ENCODE assay signal across 34 cellular contexts in the genomic region with DNA sequence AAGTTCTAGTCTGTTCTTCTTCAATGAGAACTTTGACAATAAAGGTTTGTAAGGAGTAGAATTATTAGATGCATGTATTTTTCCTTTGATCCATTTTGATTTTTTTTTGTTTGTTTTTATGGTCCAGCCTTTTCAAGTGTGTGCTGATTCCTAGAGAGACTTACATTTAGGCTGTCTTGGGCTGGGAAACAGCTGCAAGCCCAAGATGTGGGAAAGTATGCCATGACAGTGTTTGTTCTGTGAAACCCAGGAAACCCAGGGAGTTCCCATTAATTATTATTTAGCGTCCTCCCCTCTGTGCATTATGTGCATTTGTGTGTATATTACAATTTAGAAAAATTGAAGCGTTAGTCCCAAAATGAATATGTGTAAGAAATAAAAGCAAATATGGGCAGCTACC.
"Had no signal": no experiment of that assay in that cellular context is flagged by ENCODE, and none has a peak within 500 bp of the region (broad histone marks: within the 10 kb centered on the region; RNA-seq: fewer than 3 reads in every experiment).

No MANE protein-coding gene starts in this region.

- DNase-seq: Karpas-422, Kasumi-1, MG63, MM.1S, MV-4-11, NCI-H1048, NCI-H1092, NCI-H1092 treated with DMSO at 0.1 percent for 48 hours, NCI-H1105, NCI-H1105 treated with DMSO at 0.1 percent for 48 hours, NCI-H1417 treated with DMSO at 0.1 percent for 48 hours, NCI-H1436, NCI-H1436 treated with DMSO at 0.1 percent for 48 hours, NCI-H146, NCI-H1694, NCI-H1694 treated with DMSO at 0.1 percent for 48 hours, NCI-H187, NCI-H187 treated with DMSO at 0.1 percent for 48 hours, NCI-H1930, NCI-H2029, NCI-H2029 treated with DMSO at 0.1 percent for 48 hours, NCI-H2081, NCI-H2081 treated with DMSO at 0.1 percent for 48 hours, NCI-H2107, NCI-H2171, NCI-H2171 treated with DMSO at 0.1 percent for 48 hours, NCI-H2227 treated with DMSO at 0.1 percent for 48 hours, NCI-H226, NCI-H345, NCI-H446, NCI-H446 treated with DMSO at 0.1 percent for 48 hours, NCI-H510A, NCI-H510A treated with DMSO at 0.1 percent for 48 hours had no signal

- H3K9me3 ChIP-seq: MG63 had no signal

- H3K27ac ChIP-seq: KMS-11 had no signal

- H3K4me3 ChIP-seq: MG63 had no signal

- H3K9ac ChIP-seq: KMS-11 had no signal

- H3K4me2 ChIP-seq: KMS-11 had no signal

- H3K27me3 ChIP-seq: MG63 had no signal

- H3K36me3 ChIP-seq: MG63 had no signal
